16 cellular contexts compared by ENCODE assay signal in genomic region chr7:151429232-151429554, GRCh38. TPM values are rescaled to one million over a fixed set of nuclear protein-coding genes. Genes with fewer than 3 reads are reported as not detected.
DNase-seq lines count a peak whose midpoint lies in the region; ATAC-seq, FAIRE-seq and TF ChIP-seq lines count a peak whose summit lies in the region.
"Had no signal": no experiment of that assay in that cellular context is flagged by ENCODE, and none has a peak within 500 bp of the region (broad histone marks: within the 10 kb centered on the region; RNA-seq: fewer than 3 reads in every experiment).

No MANE protein-coding gene starts in this region.

- no peaks in the 10 kb centered on the region for H3K36me3 ChIP-seq in Caco-2 (ENCODE audit: control insufficient read depth, insufficient read depth, low read length)
- no peaks in the 10 kb centered on the region for H3K36me3 ChIP-seq in ascending aorta
- H3K36me3 ChIP-seq in mucosa of descending colon (ENCODE audit: low read depth), result no peaks in the 10 kb centered on the region

- H3K4me3 Mint-ChIP-seq in Caco-2 (ENCODE audit: unreplicated experiment), result no peak overlapping the region
- H3K4me3 Mint-ChIP-seq in nephron progenitor cell, result no peak overlapping the region
- H3K4me3 Mint-ChIP-seq: stimulated activated memory B cell treated with anti-CD40 and anti-IgM and Interleukin-4, amounts not matched to agents 10 μg/mL and 1 μg/mL and 100 μg/mL, for 72 hours had no signal

- CTCF ChIA-PET in A549 (lab: Yijun Ruan, JAX), result interaction anchor here (1.0 to 1.2 kb wide), 2 partner anchors 77 to 114 kb away, joined by 3 read pairs; no protein-coding TSS in a partner anchor
- CTCF ChIA-PET in Caco-2 (lab: Charles Lee), result no interaction called here

- H3K4me2 ChIP-seq in A549, result peak overlapping the region; percentile 28

- peaks cover 23% of the 10 kb centered on the region for H3K4me1 Mint-ChIP-seq in Caco-2 (ENCODE audit: low read depth, unreplicated experiment)
- peaks cover 50% of the 10 kb centered on the region for H3K4me1 Mint-ChIP-seq in nephron progenitor cell

- no peak for TF ChIP-seq POLR2A in A549 (IDR thresholded peaks at IDR 0.05; ENCODE audit: low read length)

- TF ChIP-seq CTCF in A549 (IDR thresholded peaks at IDR 0.05), result no peak
- no peak for TF ChIP-seq CTCF in Caco-2 (IDR thresholded peaks at IDR 0.05; ENCODE audit: insufficient read depth in 1 of 2, low read depth in 1 of 2, low read length in 1 of 2, severe bottlenecking in 1 of 2, unreplicated experiment in 1 of 2)
- no peak for TF ChIP-seq CTCF in ascending aorta (IDR thresholded peaks at IDR 0.05)
- no peak for TF ChIP-seq CTCF in nephron progenitor cell (IDR thresholded peaks at IDR 0.05)
- TF ChIP-seq CTCF in mucosa of descending colon (IDR thresholded peaks at IDR 0.05), result no peak

- no peak for TF ChIP-seq EP300 in A549 (IDR thresholded peaks at IDR 0.05)

- no peaks in the 10 kb centered on the region for H3K27me3 ChIP-seq in Caco-2 (replicated peaks; ENCODE audit: control insufficient read depth, insufficient read depth, low read length)
- H3K27me3 ChIP-seq in ascending aorta, result no peaks in the 10 kb centered on the region
- no peaks in the 10 kb centered on the region for H3K27me3 ChIP-seq in right cardiac atrium (ENCODE audit: control insufficient read depth, insufficient read depth)

- DNase-seq in A549 (ENCODE audit: low read depth in 1 of 2, low spot score in 1 of 2) (no peak), Caco-2 (no peak), ascending aorta (ENCODE audit: low spot score in 2 of 2) (no peak), nephron progenitor cell (no peak), mucosa of descending colon (no peak), SK-N-DZ (ENCODE audit: low spot score) (no peak), NCI-H510A (lab: John Stamatoyannopoulos, UW) (no peak), right cardiac atrium (no peak)
- DNase-seq: activated CD8-positive, alpha-beta memory T cell treated with anti-CD3 and anti-CD28 coated beads, Interleukin-2, amount 50 U/mL, for 48 hours; hippocampal formation had no signal

- H3K27ac Mint-ChIP-seq in Caco-2 (ENCODE audit: unreplicated experiment), result peak overlapping the region; percentile 94
- peak overlapping the region; percentile 100 for H3K27ac Mint-ChIP-seq in nephron progenitor cell
- H3K27ac Mint-ChIP-seq: stimulated activated memory B cell treated with anti-CD40 and anti-IgM and Interleukin-4, amounts not matched to agents 10 μg/mL and 1 μg/mL and 100 μg/mL, for 72 hours had no signal

- no peaks in the 10 kb centered on the region for H3K9me3 ChIP-seq in A549
- no peaks in the 10 kb centered on the region for H3K9me3 ChIP-seq in Caco-2
- H3K9me3 ChIP-seq in ascending aorta, result no peaks in the 10 kb centered on the region
- H3K9me3 ChIP-seq in mucosa of descending colon, result no peaks in the 10 kb centered on the region
- H3K9me3 ChIP-seq in right cardiac atrium (ENCODE audit: control insufficient read depth, low read length), result no peaks in the 10 kb centered on the region

- H3K27me3 Mint-ChIP-seq in Caco-2 (ENCODE audit: insufficient read depth, unreplicated experiment) (no peaks in the 10 kb centered on the region), nephron progenitor cell (ENCODE audit: low read depth, poor library complexity) (peaks cover 15% of the 10 kb centered on the region)

- H3K4me1 ChIP-seq in A549 (peaks cover 53% of the 10 kb centered on the region), Caco-2 (peaks cover 33% of the 10 kb centered on the region), ascending aorta (peaks cover 17 to 24% of the 10 kb centered on the region in 2 donors), mucosa of descending colon (ENCODE audit: low read depth) (peaks cover 4% of the 10 kb centered on the region), right cardiac atrium (ENCODE audit: control insufficient read depth, insufficient read depth, low read length) (peaks cover 3% of the 10 kb centered on the region)

- no TSS peak for BruUV-seq in Caco-2 (replicated peaks; lab: Mats Ljungman, UMichigan)

- FAIRE-seq in A549 (lab: Jason Lieb, UNC), result no peak
- FAIRE-seq: RCC 7860 had no signal

- H3K4me3 ChIP-seq in A549 (no peak overlapping the region), Caco-2 (ENCODE audit: low read depth, low read length) (no peak overlapping the region), ascending aorta (no peak overlapping the region), mucosa of descending colon (no peak overlapping the region), right cardiac atrium (ENCODE audit: low read length) (no peak overlapping the region)

- H3K36me3 Mint-ChIP-seq in Caco-2 (ENCODE audit: insufficient read depth, unreplicated experiment), result no peaks in the 10 kb centered on the region
- no peaks in the 10 kb centered on the region for H3K36me3 Mint-ChIP-seq in nephron progenitor cell (ENCODE audit: low read depth)
- H3K36me3 Mint-ChIP-seq: stimulated activated memory B cell treated with anti-CD40 and anti-IgM and Interleukin-4, amounts not matched to agents 10 μg/mL and 1 μg/mL and 100 μg/mL, for 72 hours had no signal

- ATAC-seq in A549, result no peak
- ATAC-seq in mucosa of descending colon, result no peak
- ATAC-seq in right cardiac atrium, result no peak
- ATAC-seq: stimulated activated memory B cell treated with anti-CD40 and anti-IgM and Interleukin-4, amounts not matched to agents 10 μg/mL and 1 μg/mL and 100 μg/mL, for 72 hours had no signal

- no peak for TF ChIP-seq RAD21 in A549 (conservative IDR thresholded peaks at IDR 0.05 in 1 of 2, IDR thresholded peaks at IDR 0.05 in 1 of 2)

- intact Hi-C loops in Caco-2 (cut with micrococcal nuclease; ENCODE audit: unreplicated experiment), result no loop called here
- intact Hi-C loops in ascending aorta (cut with DNase I), result no loop called here
- intact Hi-C loops in mucosa of descending colon (cut with DNase I, micrococcal nuclease), result no loop called here
- intact Hi-C loops in right cardiac atrium (cut with DNase I), result no loop called here

- 92% methylated on average over 5 of the region's 5 CpGs for WGBS in A549 (ENCODE audit: missing lambda C conversion rate)
- 95% methylated on average over 5 of the region's 5 CpGs for WGBS in right cardiac atrium

- no peaks in the 10 kb centered on the region for H3K9me3 Mint-ChIP-seq in Caco-2 (ENCODE audit: unreplicated experiment)
- peaks cover 5% of the 10 kb centered on the region for H3K9me3 Mint-ChIP-seq in nephron progenitor cell
- H3K9me3 Mint-ChIP-seq: stimulated activated memory B cell treated with anti-CD40 and anti-IgM and Interleukin-4, amounts not matched to agents 10 μg/mL and 1 μg/mL and 100 μg/mL, for 72 hours had no signal

- peak overlapping the region; percentile 24 to 85; a peak in 4 of 6 replicates for H3K27ac ChIP-seq in A549
- peak overlapping the region; percentile 54 to 75 for H3K27ac ChIP-seq in ascending aorta
- no peak overlapping the region for H3K27ac ChIP-seq in right cardiac atrium (ENCODE audit: low read length)
- H3K27ac ChIP-seq: C4-2B had no signal

- POLR2A ChIA-PET in A549 (lab: Yijun Ruan, JAX), result no interaction called here
- POLR2A ChIA-PET in Caco-2 (lab: Charles Lee), result interaction anchor here (0.6 kb wide), 1 partner anchor 31 kb away, joined by 3 read pairs; no protein-coding TSS in a partner anchor

TF ChIP-seq in A549, 52 proteins besides CTCF, POLR2A, EP300 and RAD21 (continues in another document):
- TF ChIP-seq HOXA7 (CRISPR knock-in tag; IDR thresholded peaks at IDR 0.05), result no peak
- no peak for TF ChIP-seq MAFK (IDR thresholded peaks at IDR 0.05; ENCODE audit: partially characterized antibody)
- no peak for TF ChIP-seq CBX2 (IDR thresholded peaks at IDR 0.05; ENCODE audit: borderline replicate concordance, low read depth)
- TF ChIP-seq SMC3 (IDR thresholded peaks at IDR 0.05), result no peak
- TF ChIP-seq JUNB (IDR thresholded peaks at IDR 0.05), result no peak
- TF ChIP-seq KDM1A (IDR thresholded peaks at IDR 0.05; ENCODE audit: low read depth), result no peak
- TF ChIP-seq HES2 (IDR thresholded peaks at IDR 0.05), result no peak
- no peak for TF ChIP-seq NFE2L2 (conservative IDR thresholded peaks at IDR 0.05; ENCODE audit: low read length)
- TF ChIP-seq ZSCAN20 (CRISPR knock-in tag; IDR thresholded peaks at IDR 0.05), result no peak
- TF ChIP-seq MAX (IDR thresholded peaks at IDR 0.05), result no peak

RNA-seq across cellular contexts. Expression of gene CRYGN, which starts 10.7 kb away (rescaled TPM):
- polyA plus RNA-seq in A549 (2011; rRNA removed) (not detected in 2 replicates), A549 (2017; fragmentation: RNase III; extraction: RNeasy Plus Mini Kit Qiagen cat#74134 plus additional on column Dnase treatment) (0.07 TPM in 1 of 3 replicates, not detected in the others), right cardiac atrium (0.07 TPM)
- 0.06 TPM in 1 of 2 replicates, not detected in the other for polyA plus RNA-seq in A549 (2012; cell fraction: cytosol; rRNA removed)
- polyA plus RNA-seq in A549 (2012; cell fraction: nucleus; rRNA removed), result 0.11 TPM in 1 of 2 replicates, not detected in the other
- polyA minus RNA-seq in A549 (2011; rRNA and poly(A)+ RNA removed), result 0.15 TPM in 1 of 2 replicates, not detected in the other
- total RNA-seq in Caco-2 (2022) (not detected in 2 replicates), ascending aorta (not detected), mucosa of descending colon (under 1 TPM in 1 of 3 donors, not detected in 2; 0.51 TPM), right cardiac atrium (under 1 TPM in 1 of 4 donors, not detected in 3; 0.11 TPM)
- 0.05 TPM in 1 of 2 replicates, not detected in the other for polyA plus RNA-seq in SK-N-DZ (2014; cell fraction: cytosol; rRNA removed)
- not detected in 2 replicates for polyA plus RNA-seq in SK-N-DZ (2014; cell fraction: nucleus; rRNA removed)
- total RNA-seq: epithelial cell of proximal tubule, lung microvascular endothelial cell, M059J had no signal

RNA-seq across cellular contexts. Expression of gene WDR86, which starts 19.4 kb away (rescaled TPM):
- polyA plus RNA-seq in A549 (2011; rRNA removed), result 0.19 and 0.44 TPM in 2 replicates
- 0.12 and 0.13 TPM in 2 replicates for polyA plus RNA-seq in A549 (2012; cell fraction: cytosol; rRNA removed)
- 1.1 and 1.3 TPM in 2 replicates for polyA plus RNA-seq in A549 (2012; cell fraction: nucleus; rRNA removed)
- polyA plus RNA-seq in A549 (2017; fragmentation: RNase III; extraction: RNeasy Plus Mini Kit Qiagen cat#74134 plus additional on column Dnase treatment), result 0.17 to 0.28 TPM (median 0.18 TPM) in 3 replicates
- 1.0 and 1.4 TPM in 2 replicates for polyA minus RNA-seq in A549 (2011; rRNA and poly(A)+ RNA removed)
- 0.52 and 0.95 TPM in 2 replicates for total RNA-seq in Caco-2 (2022)
- total RNA-seq in ascending aorta, result 4.0 TPM
- total RNA-seq in mucosa of descending colon, result 10 to 100 TPM in 1 of 3 donors, 1 to 10 TPM in 1, under 1 TPM in 1; 0.38 to 16.6 (median 1.2) TPM
- 28.1 and 31.1 TPM in 2 replicates for polyA plus RNA-seq in SK-N-DZ (2014; cell fraction: cytosol; rRNA removed)
- 129 TPM in 2 replicates for polyA plus RNA-seq in SK-N-DZ (2014; cell fraction: nucleus; rRNA removed)
- total RNA-seq in right cardiac atrium, result under 1 TPM; 0.17 to 0.47 (median 0.17) TPM
- 0.34 TPM for polyA plus RNA-seq in right cardiac atrium
- total RNA-seq: lung microvascular endothelial cell had no signal
